In the genomic region with DNA sequence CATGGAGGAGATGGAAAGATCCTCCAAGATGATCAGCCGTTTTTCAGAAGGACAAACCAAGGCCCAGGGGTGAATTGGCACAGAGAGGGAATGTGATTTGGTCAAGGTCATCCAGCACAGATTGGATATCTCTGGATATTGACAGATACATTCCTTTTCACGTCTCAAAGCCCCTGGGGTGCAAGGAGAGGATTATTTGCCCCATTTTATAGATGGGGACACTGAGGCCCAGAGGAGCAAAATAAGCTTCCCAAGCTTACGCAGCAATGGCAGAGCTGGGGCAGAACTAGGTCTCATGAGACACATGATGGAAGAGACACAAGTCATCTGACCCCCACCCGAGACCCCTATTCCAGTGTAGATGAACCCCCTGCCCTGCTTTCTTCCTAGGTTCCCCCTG, we compare ENCODE assay signal across 1 cellular context.
TF ChIP-seq lines count a peak whose summit lies in the region.

No MANE protein-coding gene starts in this region.

TF ChIP-seq in liver, 16 proteins besides CTCF, POLR2A, EP300 and RAD21 (continued from another document):
- TF ChIP-seq, protein P1, sequence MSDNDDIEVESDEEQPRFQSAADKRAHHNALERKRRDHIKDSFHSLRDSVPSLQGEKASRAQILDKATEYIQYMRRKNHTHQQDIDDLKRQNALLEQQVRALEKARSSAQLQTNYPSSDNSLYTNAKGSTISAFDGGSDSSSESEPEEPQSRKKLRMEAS (IDR thresholded peaks at IDR 0.05), result no peak
- TF ChIP-seq FOXA2 (IDR thresholded peaks at IDR 0.05), result no peak
TF ChIP-seq in liver: peak in this region for 0.
